1 cellular context compared by ENCODE assay signal in the genomic region with DNA sequence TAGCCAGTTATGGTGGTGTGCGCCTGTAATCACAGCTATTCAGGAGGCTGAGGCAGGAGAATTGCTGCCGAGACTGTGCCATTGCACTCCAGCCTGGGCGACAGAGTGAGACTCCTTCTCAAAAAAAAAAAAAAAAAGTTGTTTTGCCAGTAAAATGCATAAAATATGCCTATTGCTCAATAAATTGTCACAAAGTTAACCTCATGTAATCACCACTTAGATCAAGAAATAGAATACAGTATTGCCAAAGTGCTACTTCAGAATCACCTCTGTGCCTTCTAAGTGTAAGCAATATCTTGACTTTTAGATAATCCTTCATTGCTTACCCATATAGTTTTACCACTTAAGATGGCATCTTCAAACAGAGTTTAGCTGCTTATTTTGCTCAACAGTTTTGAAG.
TF ChIP-seq lines count a peak whose summit lies in the region.

No MANE protein-coding gene starts in this region.

TF ChIP-seq in K562, 482 proteins besides CTCF, POLR2A, EP300 and RAD21:
- TF ChIP-seq, protein P1, sequence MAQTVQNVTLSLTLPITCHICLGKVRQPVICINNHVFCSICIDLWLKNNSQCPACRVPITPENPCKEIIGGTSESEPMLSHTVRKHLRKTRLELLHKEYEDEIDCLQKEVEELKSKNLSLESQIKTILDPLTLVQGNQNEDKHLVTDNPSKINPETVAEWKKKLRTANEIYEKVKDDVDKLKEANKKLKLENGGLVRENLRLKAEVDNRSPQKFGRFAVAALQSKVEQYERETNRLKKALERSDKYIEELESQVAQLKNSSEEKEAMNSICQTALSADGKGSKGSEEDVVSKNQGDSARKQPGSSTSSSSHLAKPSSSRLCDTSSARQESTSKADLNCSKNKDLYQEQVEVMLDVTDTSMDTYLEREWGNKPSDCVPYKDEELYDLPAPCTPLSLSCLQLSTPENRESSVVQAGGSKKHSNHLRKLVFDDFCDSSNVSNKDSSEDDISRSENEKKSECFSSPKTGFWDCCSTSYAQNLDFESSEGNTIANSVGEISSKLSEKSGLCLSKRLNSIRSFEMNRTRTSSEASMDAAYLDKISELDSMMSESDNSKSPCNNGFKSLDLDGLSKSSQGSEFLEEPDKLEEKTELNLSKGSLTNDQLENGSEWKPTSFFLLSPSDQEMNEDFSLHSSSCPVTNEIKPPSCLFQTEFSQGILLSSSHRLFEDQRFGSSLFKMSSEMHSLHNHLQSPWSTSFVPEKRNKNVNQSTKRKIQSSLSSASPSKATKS (CRISPR knock-in tag; IDR thresholded peaks at IDR 0.05), result no peak
- no peak for TF ChIP-seq ZNF280B (CRISPR knock-in tag; IDR thresholded peaks at IDR 0.05)
- TF ChIP-seq, protein P2, sequence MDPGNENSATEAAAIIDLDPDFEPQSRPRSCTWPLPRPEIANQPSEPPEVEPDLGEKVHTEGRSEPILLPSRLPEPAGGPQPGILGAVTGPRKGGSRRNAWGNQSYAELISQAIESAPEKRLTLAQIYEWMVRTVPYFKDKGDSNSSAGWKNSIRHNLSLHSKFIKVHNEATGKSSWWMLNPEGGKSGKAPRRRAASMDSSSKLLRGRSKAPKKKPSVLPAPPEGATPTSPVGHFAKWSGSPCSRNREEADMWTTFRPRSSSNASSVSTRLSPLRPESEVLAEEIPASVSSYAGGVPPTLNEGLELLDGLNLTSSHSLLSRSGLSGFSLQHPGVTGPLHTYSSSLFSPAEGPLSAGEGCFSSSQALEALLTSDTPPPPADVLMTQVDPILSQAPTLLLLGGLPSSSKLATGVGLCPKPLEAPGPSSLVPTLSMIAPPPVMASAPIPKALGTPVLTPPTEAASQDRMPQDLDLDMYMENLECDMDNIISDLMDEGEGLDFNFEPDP (CRISPR knock-in tag; IDR thresholded peaks at IDR 0.05), result no peak
- no peak for TF ChIP-seq HEY1 (CRISPR knock-in tag; IDR thresholded peaks at IDR 0.05; ENCODE audit: borderline replicate concordance)
- TF ChIP-seq ZNF408 (CRISPR knock-in tag; IDR thresholded peaks at IDR 0.05; ENCODE audit: low read depth), result no peak
- peak; percentile 12; the same call in 1 of the 2 replicates for TF ChIP-seq CEBPB (tag; IDR thresholded peaks at IDR 0.05)
- TF ChIP-seq CEBPG (CRISPR knock-in tag; IDR thresholded peaks at IDR 0.05), result no peak
- peak in 1 of 2 experiments; percentile 57; a peak in 2 of 4 replicates for TF ChIP-seq CEBPG (tag; conservative IDR thresholded peaks at IDR 0.05 in 1 of 2, IDR thresholded peaks at IDR 0.05 in 1 of 2)
